10 cellular contexts compared by ENCODE assay signal in genomic region chr4:165118256-165118909, GRCh38. TPM values are rescaled to one million over a fixed set of nuclear protein-coding genes. Genes with fewer than 3 reads are reported as not detected.
DNase-seq lines count a peak whose midpoint lies in the region; ATAC-seq and TF ChIP-seq lines count a peak whose summit lies in the region.
"Had no signal": no experiment of that assay in that cellular context is flagged by ENCODE, and none has a peak within 500 bp of the region (broad histone marks: within the 10 kb centered on the region; RNA-seq: fewer than 3 reads in every experiment).

No MANE protein-coding gene starts in this region.

- POLR2A ChIA-PET in activated CD8-positive, alpha-beta T cell treated with anti-CD3 and anti-CD28 coated beads for 36 hours (lab: Charles Lee): no interaction called here

- DNase-seq in SK-N-MC (ENCODE audit: low read depth, low spot score) (no peak), NCI-H1930 (lab: John Stamatoyannopoulos, UW) (no peak), superior temporal gyrus (ENCODE audit: extremely low spot score) (no peak)
- no peak for DNase-seq in activated T-cell treated with anti-CD3 and anti-CD28 coated beads, Interleukin-2, amount 50 U/mL, for 24 hours
- DNase-seq in activated CD8-positive, alpha-beta T cell treated with anti-CD3 and anti-CD28 coated beads for 36 hours: no peak
- DNase-seq: activated naive CD8-positive, alpha-beta T cell treated with anti-CD3 and anti-CD28 coated beads, Interleukin-2, amount 10 ng/mL, durations not matched to agents 7 days and 5 days; Caco-2 had no signal

- no peaks in the 10 kb centered on the region for H3K36me3 ChIP-seq in SK-N-MC (ENCODE audit: insufficient read depth, low read length)

- no peaks in the 10 kb centered on the region for H3K36me3 Mint-ChIP-seq in activated T-cell treated with anti-CD3 and anti-CD28 coated beads, Interleukin-2, amount 50 U/mL, for 24 hours (ENCODE audit: low read depth)
- H3K36me3 Mint-ChIP-seq in activated CD8-positive, alpha-beta T cell treated with anti-CD3 and anti-CD28 coated beads for 36 hours (ENCODE audit: low read depth): no peaks in the 10 kb centered on the region
- H3K36me3 Mint-ChIP-seq: activated naive CD8-positive, alpha-beta T cell treated with anti-CD3 and anti-CD28 coated beads, Interleukin-2, amount 10 ng/mL, durations not matched to agents 7 days and 5 days had no signal

- H3K4me3 ChIP-seq in SK-N-MC: no peak overlapping the region

- no peak overlapping the region; the same call in 1 of the 2 replicates for H3K27ac ChIP-seq in SK-N-MC

- no peak overlapping the region for H3K4me3 Mint-ChIP-seq in activated T-cell treated with anti-CD3 and anti-CD28 coated beads, Interleukin-2, amount 50 U/mL, for 24 hours
- H3K4me3 Mint-ChIP-seq in activated CD8-positive, alpha-beta T cell treated with anti-CD3 and anti-CD28 coated beads for 36 hours: no peak overlapping the region
- H3K4me3 Mint-ChIP-seq: activated naive CD8-positive, alpha-beta T cell treated with anti-CD3 and anti-CD28 coated beads, Interleukin-2, amount 10 ng/mL, durations not matched to agents 7 days and 5 days had no signal

- H3K9ac ChIP-seq in SK-N-MC (ENCODE audit: insufficient read length): peak overlapping the region; percentile 23

- ATAC-seq in GM19023 (IDR thresholded peaks at IDR 0.05; ENCODE audit: unreplicated experiment): peak; percentile 89
- peak; percentile 86 for ATAC-seq in GM21619 (IDR thresholded peaks at IDR 0.05; ENCODE audit: unreplicated experiment)
- peak; percentile 92 for ATAC-seq in HG03066 (IDR thresholded peaks at IDR 0.05; ENCODE audit: low read depth, unreplicated experiment)
- no peak for ATAC-seq in activated CD8-positive, alpha-beta T cell treated with anti-CD3 and anti-CD28 coated beads for 36 hours

- CTCF ChIA-PET in activated CD8-positive, alpha-beta T cell treated with anti-CD3 and anti-CD28 coated beads for 36 hours (lab: Charles Lee): interaction anchor here (1.0 to 6.6 kb wide), 3 partner anchors 13 to 375 kb away, joined by 3 to 31 read pairs (median 3); no protein-coding TSS in a partner anchor

- no peaks in the 10 kb centered on the region for H3K9me3 Mint-ChIP-seq in activated T-cell treated with anti-CD3 and anti-CD28 coated beads, Interleukin-2, amount 50 U/mL, for 24 hours
- no peaks in the 10 kb centered on the region for H3K9me3 Mint-ChIP-seq in activated CD8-positive, alpha-beta T cell treated with anti-CD3 and anti-CD28 coated beads for 36 hours
- H3K9me3 Mint-ChIP-seq: activated naive CD8-positive, alpha-beta T cell treated with anti-CD3 and anti-CD28 coated beads, Interleukin-2, amount 10 ng/mL, durations not matched to agents 7 days and 5 days had no signal

- no peak overlapping the region for H3K27ac Mint-ChIP-seq in activated T-cell treated with anti-CD3 and anti-CD28 coated beads, Interleukin-2, amount 50 U/mL, for 24 hours
- H3K27ac Mint-ChIP-seq in activated CD8-positive, alpha-beta T cell treated with anti-CD3 and anti-CD28 coated beads for 36 hours: no peak overlapping the region
- H3K27ac Mint-ChIP-seq: activated naive CD8-positive, alpha-beta T cell treated with anti-CD3 and anti-CD28 coated beads, Interleukin-2, amount 10 ng/mL, durations not matched to agents 7 days and 5 days had no signal

- H3K9me3 ChIP-seq in SK-N-MC (ENCODE audit: low read depth, low read length): peaks cover 4% of the 10 kb centered on the region; the same call in 1 of the 2 replicates
- H3K9me3 ChIP-seq: Caco-2 had no signal

- intact Hi-C loops in activated CD8-positive, alpha-beta T cell treated with anti-CD3 and anti-CD28 coated beads for 36 hours (cut with micrococcal nuclease): no loop called here

- H3K27me3 Mint-ChIP-seq in activated T-cell treated with anti-CD3 and anti-CD28 coated beads, Interleukin-2, amount 50 U/mL, for 24 hours: peaks cover 16% of the 10 kb centered on the region
- H3K27me3 Mint-ChIP-seq in activated CD8-positive, alpha-beta T cell treated with anti-CD3 and anti-CD28 coated beads for 36 hours: no peaks in the 10 kb centered on the region

- TF ChIP-seq CTCF in activated CD8-positive, alpha-beta T cell treated with anti-CD3 and anti-CD28 coated beads for 36 hours (IDR thresholded peaks at IDR 0.05): no peak

- H3K4me1 Mint-ChIP-seq in activated T-cell treated with anti-CD3 and anti-CD28 coated beads, Interleukin-2, amount 50 U/mL, for 24 hours (ENCODE audit: low read depth): peaks cover 10% of the 10 kb centered on the region
- H3K4me1 Mint-ChIP-seq in activated CD8-positive, alpha-beta T cell treated with anti-CD3 and anti-CD28 coated beads for 36 hours (ENCODE audit: low read depth): peaks cover 6% of the 10 kb centered on the region

RNA-seq across cellular contexts. Expression of gene TMEM192, which starts 5.7 kb away (rescaled TPM):
- 10 to 100 TPM in 1 of 2 experiments, 1 to 10 TPM in 1; 7.9 to 10.6 TPM for total RNA-seq in activated CD8-positive, alpha-beta T cell treated with anti-CD3 and anti-CD28 coated beads for 36 hours
